ENCODE assay signal across 10 cellular contexts in the genomic region with DNA sequence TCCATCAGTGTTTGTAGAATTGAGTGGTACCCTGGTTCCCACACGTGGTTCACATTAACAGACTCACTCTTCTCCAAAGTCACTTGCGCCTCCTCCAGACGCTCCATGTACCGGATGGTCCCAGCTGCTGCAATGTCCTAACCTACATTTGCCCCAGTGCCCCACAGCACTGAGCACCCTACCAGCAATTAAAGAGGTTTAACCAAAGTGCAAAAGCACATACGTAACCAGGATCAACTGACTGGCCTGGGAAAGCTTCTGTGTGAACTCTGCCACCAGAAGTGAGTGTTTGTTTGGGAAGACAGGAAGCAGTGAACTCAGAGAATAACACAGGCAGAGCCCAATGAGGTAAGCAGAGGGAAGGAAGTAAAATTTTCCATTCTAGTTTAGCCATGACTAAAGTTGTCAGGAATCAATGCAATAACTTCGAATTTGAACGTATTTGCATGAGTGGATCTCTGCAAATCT. TPM values are rescaled to one million over a fixed set of nuclear protein-coding genes. Genes with fewer than 3 reads are reported as not detected.
A peak's percentile ranks its signal among the peaks of the same experiment; 100 is the strongest.
DNase-seq lines count a peak whose midpoint lies in the region; ATAC-seq and TF ChIP-seq lines count a peak whose summit lies in the region.
"Had no signal": no experiment of that assay in that cellular context is flagged by ENCODE, and none has a peak within 500 bp of the region (broad histone marks: within the 10 kb centered on the region; RNA-seq: fewer than 3 reads in every experiment).

No MANE protein-coding gene starts in this region.

- no peaks in the 10 kb centered on the region for H3K9me3 ChIP-seq in left lung
- H3K9me3 ChIP-seq in upper lobe of left lung: no peaks in the 10 kb centered on the region

- TF ChIP-seq CTCF in left lung (IDR thresholded peaks at IDR 0.05): no peak
- no peak for TF ChIP-seq CTCF in upper lobe of left lung (IDR thresholded peaks at IDR 0.05)

- no peak for TF ChIP-seq EP300 in upper lobe of left lung (IDR thresholded peaks at IDR 0.05)

- H3K27me3 ChIP-seq in left lung: peaks cover 0 to 13% of the 10 kb centered on the region in 2 donors
- no peaks in the 10 kb centered on the region for H3K27me3 ChIP-seq in upper lobe of left lung

- H3K27ac Mint-ChIP-seq in activated naive CD4-positive, alpha-beta T cell treated with anti-CD3 and anti-CD28 coated beads, Interleukin-2, amount 50 U/mL, for 72 hours: peak overlapping the region in 1 of 2 donors; percentile 83
- H3K27ac Mint-ChIP-seq: activated CD4-positive, alpha-beta T cell treated with anti-CD3 and anti-CD28 coated beads, Interleukin-2, amount 10 ng/mL, durations not matched to agents 7 days and 5 days had no signal

- no peak for DNase-seq in activated naive CD4-positive, alpha-beta T cell treated with anti-CD3 and anti-CD28 coated beads, Interleukin-2, amount 50 U/mL, for 72 hours (ENCODE audit: low spot score in 2 of 2)
- DNase-seq in activated naive CD4-positive, alpha-beta T cell treated with anti-CD3 and anti-CD28 coated beads, Interleukin-2, amount 50 U/mL, for 16 hours: no peak
- DNase-seq in brain pericyte (ENCODE audit: low read depth, low spot score): peak; percentile 96
- no peak for DNase-seq in left lung
- peak in 1 of 2 donors; percentile 32 for DNase-seq in upper lobe of left lung
- DNase-seq in NCI-H1417 (lab: John Stamatoyannopoulos, UW): no peak
- no peak for DNase-seq in foreskin melanocyte
- DNase-seq in mucosa of gallbladder (ENCODE audit: low spot score): no peak
- DNase-seq: activated CD4-positive, alpha-beta T cell treated with anti-CD3 and anti-CD28 coated beads, Interleukin-2, amount 10 ng/mL, durations not matched to agents 7 days and 5 days; NCI-H1930 had no signal

- intact Hi-C loops in left lung (cut with DNase I): no loop called here

- H3K4me3 ChIP-seq in left lung: no peak overlapping the region
- H3K4me3 ChIP-seq in upper lobe of left lung: no peak overlapping the region

- TF ChIP-seq POLR2A in upper lobe of left lung (IDR thresholded peaks at IDR 0.05): no peak

- H3K36me3 ChIP-seq in left lung: no peaks in the 10 kb centered on the region
- H3K36me3 ChIP-seq in upper lobe of left lung: no peaks in the 10 kb centered on the region

- no peaks in the 10 kb centered on the region for H3K9me3 Mint-ChIP-seq in activated naive CD4-positive, alpha-beta T cell treated with anti-CD3 and anti-CD28 coated beads, Interleukin-2, amount 50 U/mL, for 72 hours
- H3K9me3 Mint-ChIP-seq: activated CD4-positive, alpha-beta T cell treated with anti-CD3 and anti-CD28 coated beads, Interleukin-2, amount 10 ng/mL, durations not matched to agents 7 days and 5 days had no signal

- no peaks in the 10 kb centered on the region for H3K36me3 Mint-ChIP-seq in activated naive CD4-positive, alpha-beta T cell treated with anti-CD3 and anti-CD28 coated beads, Interleukin-2, amount 50 U/mL, for 72 hours

- H3K4me1 ChIP-seq in left lung (peaks cover 0 to 5% of the 10 kb centered on the region in 2 donors), upper lobe of left lung (peaks cover 0 to 6% (median 5%) of the 10 kb centered on the region in 4 donors)

- peak; percentile 88 to 91 for ATAC-seq in activated naive CD4-positive, alpha-beta T cell treated with anti-CD3 and anti-CD28 coated beads, Interleukin-2, amount 50 U/mL, for 72 hours
- ATAC-seq in left lung: peak; percentile 79
- peak; percentile 60 to 87 for ATAC-seq in upper lobe of left lung (ENCODE audit: low FRiP score in 2 of 2)

- peak overlapping the region in 1 of 2 donors; percentile 2 for H3K27ac ChIP-seq in left lung
- no peak overlapping the region for H3K27ac ChIP-seq in upper lobe of left lung

- WGBS in upper lobe of left lung, 2 donors: 39 to 50% methylated on average over 7 of the region's 7 CpGs

RNA-seq across cellular contexts. Expression of a gene that starts 7.3 kb away (rescaled TPM):
- total RNA-seq in activated naive CD4-positive, alpha-beta T cell treated with anti-CD3 and anti-CD28 coated beads, Interleukin-2, amount 50 U/mL, for 72 hours: not detected
- total RNA-seq in left lung (10 to 100 TPM; 10.6 to 16.5 TPM), upper lobe of left lung (10 to 100 TPM in 1 of 6 donors, 1 to 10 TPM in 4, not detected in 1; 1.4 to 12.1 (median 5.1) TPM), mucosa of gallbladder (1.7 TPM)
- total RNA-seq: activated CD4-positive, alpha-beta T cell treated with anti-CD3 and anti-CD28 coated beads, Interleukin-2, amount 10 ng/mL, durations not matched to agents 7 days and 5 days had no signal

RNA-seq across cellular contexts. Expression of a gene that starts 33.7 kb away (rescaled TPM):
- not detected for total RNA-seq in activated naive CD4-positive, alpha-beta T cell treated with anti-CD3 and anti-CD28 coated beads, Interleukin-2, amount 50 U/mL, for 72 hours
- total RNA-seq in left lung: under 1 TPM in 1 of 2 donors, not detected in 1; 0.47 TPM
- 1 to 10 TPM in 1 of 6 donors, under 1 TPM in 1, not detected in 4; 0.64 to 8.3 TPM for total RNA-seq in upper lobe of left lung
- 0.26 TPM for total RNA-seq in mucosa of gallbladder
- total RNA-seq: activated CD4-positive, alpha-beta T cell treated with anti-CD3 and anti-CD28 coated beads, Interleukin-2, amount 10 ng/mL, durations not matched to agents 7 days and 5 days had no signal
